7 cellular contexts compared by ENCODE assay signal in genomic region chr10:100143756-100144155, GRCh38.
"Had no signal": no experiment of that assay in that cellular context is flagged by ENCODE, and none has a peak within 500 bp of the region (broad histone marks: within the 10 kb centered on the region; RNA-seq: fewer than 3 reads in every experiment).

No MANE protein-coding gene starts in this region.

- DNase-seq: IMR-90, KBM-7, KG1 had no signal

- H3K9ac ChIP-seq: KMS-11 had no signal

- H3K4me2 ChIP-seq: KMS-11 had no signal

- H3K27ac ChIP-seq: HL-60, KMS-11 had no signal

- H3K4me3 ChIP-seq: K562 had no signal

- ATAC-seq: HepG2, K562 had no signal
